1 cellular context compared by ENCODE assay signal in genomic region chr20:17849111-17849900, GRCh38.
TF ChIP-seq lines count a peak whose summit lies in the region.

No MANE protein-coding gene starts in this region.

TF ChIP-seq in HepG2, 621 proteins besides CTCF, POLR2A, EP300 and RAD21 (continued from another document and continues in another):
- TF ChIP-seq MEIS1 (CRISPR knock-in tag; IDR thresholded peaks at IDR 0.05; ENCODE audit: borderline replicate concordance): 0 out of 2 replicates have a peak, but pooled peaks have one; percentile 25
- no peak for TF ChIP-seq YEATS4 (CRISPR knock-in tag; IDR thresholded peaks at IDR 0.05; ENCODE audit: borderline replicate concordance)
- TF ChIP-seq ZNF788 (CRISPR knock-in tag; IDR thresholded peaks at IDR 0.05; ENCODE audit: borderline replicate concordance): 0 out of 2 replicates have a peak, but pooled peaks have one; percentile 54
- no peak for TF ChIP-seq MXD1 (CRISPR knock-in tag; IDR thresholded peaks at IDR 0.05)
- TF ChIP-seq STAT6 (CRISPR knock-in tag; IDR thresholded peaks at IDR 0.05; ENCODE audit: borderline replicate concordance): 0 out of 2 replicates have a peak, but pooled peaks have one; percentile 17
- TF ChIP-seq WIZ (CRISPR knock-in tag; IDR thresholded peaks at IDR 0.05): no peak; the same call in 1 of the 2 replicates
- TF ChIP-seq ZNF660 (CRISPR knock-in tag; IDR thresholded peaks at IDR 0.05; ENCODE audit: borderline replicate concordance, low read depth): no peak
- peak; percentile 77; the same call in 1 of the 2 replicates for TF ChIP-seq ZBED4 (CRISPR knock-in tag; IDR thresholded peaks at IDR 0.05; ENCODE audit: borderline replicate concordance)
- TF ChIP-seq NFAT5 (CRISPR knock-in tag; IDR thresholded peaks at IDR 0.05): no peak
- TF ChIP-seq ZNF777 (CRISPR knock-in tag; IDR thresholded peaks at IDR 0.05): no peak
- TF ChIP-seq MYNN (CRISPR knock-in tag; IDR thresholded peaks at IDR 0.05; ENCODE audit: low read depth): no peak
- 0 out of 2 replicates have a peak, but pooled peaks have one; percentile 59 for TF ChIP-seq LBX2 (CRISPR knock-in tag; IDR thresholded peaks at IDR 0.05; ENCODE audit: borderline replicate concordance)
- no peak for TF ChIP-seq ZKSCAN5 (CRISPR knock-in tag; IDR thresholded peaks at IDR 0.05)
- no peak for TF ChIP-seq ZNF460 (CRISPR knock-in tag; IDR thresholded peaks at IDR 0.05; ENCODE audit: borderline replicate concordance)
- no peak for TF ChIP-seq MLX (CRISPR knock-in tag; IDR thresholded peaks at IDR 0.05)
- TF ChIP-seq DR1 (CRISPR knock-in tag; IDR thresholded peaks at IDR 0.05): no peak
- TF ChIP-seq HNRNPL (IDR thresholded peaks at IDR 0.05; ENCODE audit: low read depth, low read length): no peak
- no peak for TF ChIP-seq HNRNPUL1 (IDR thresholded peaks at IDR 0.05; ENCODE audit: low read depth, low read length)
- TF ChIP-seq KLF12 (CRISPR knock-in tag; IDR thresholded peaks at IDR 0.05; ENCODE audit: borderline replicate concordance): no peak
- TF ChIP-seq RELA (CRISPR knock-in tag; IDR thresholded peaks at IDR 0.05): no peak
- no peak for TF ChIP-seq ZNF382 (CRISPR knock-in tag; IDR thresholded peaks at IDR 0.05; ENCODE audit: borderline replicate concordance)
- TF ChIP-seq ZNF496 (CRISPR knock-in tag; IDR thresholded peaks at IDR 0.05; ENCODE audit: insufficient replicate concordance): no peak
- no peak for TF ChIP-seq MED8 (CRISPR knock-in tag; IDR thresholded peaks at IDR 0.05; ENCODE audit: insufficient replicate concordance)
- peak; percentile 21; the same call in 1 of the 2 replicates for TF ChIP-seq SAP130 (CRISPR knock-in tag; IDR thresholded peaks at IDR 0.05; ENCODE audit: low read depth)
- no peak for TF ChIP-seq STAG1 (CRISPR knock-in tag; IDR thresholded peaks at IDR 0.05)
- no peak; the same call in 1 of the 2 replicates for TF ChIP-seq ARNTL (CRISPR knock-in tag; IDR thresholded peaks at IDR 0.05)
- TF ChIP-seq ZFP90 (CRISPR knock-in tag; IDR thresholded peaks at IDR 0.05; ENCODE audit: borderline replicate concordance): no peak
- no peak for TF ChIP-seq ARID2 (CRISPR knock-in tag; IDR thresholded peaks at IDR 0.05; ENCODE audit: borderline replicate concordance)
- TF ChIP-seq NKX3-1 (CRISPR knock-in tag; IDR thresholded peaks at IDR 0.05): no peak
- 0 out of 2 replicates have a peak, but pooled peaks have one; percentile 28 for TF ChIP-seq ZNF318 (CRISPR knock-in tag; IDR thresholded peaks at IDR 0.05)
- no peak for TF ChIP-seq PHF8 (CRISPR knock-in tag; IDR thresholded peaks at IDR 0.05)
- no peak for TF ChIP-seq TIGD3 (CRISPR knock-in tag; IDR thresholded peaks at IDR 0.05; ENCODE audit: borderline replicate concordance)
- no peak for TF ChIP-seq ZBTB3 (CRISPR knock-in tag; IDR thresholded peaks at IDR 0.05; ENCODE audit: borderline replicate concordance, low read depth)
- no peak for TF ChIP-seq TAF1 (CRISPR knock-in tag; IDR thresholded peaks at IDR 0.05)
- TF ChIP-seq MXD4 (CRISPR knock-in tag; IDR thresholded peaks at IDR 0.05): no peak
- no peak for TF ChIP-seq ZNF878 (CRISPR knock-in tag; IDR thresholded peaks at IDR 0.05)
